Comparison of ENCODE assay signal across 28 cellular contexts in genomic region chr6:55652429-55652828, GRCh38.
"Had no signal": no experiment of that assay in that cellular context is flagged by ENCODE, and none has a peak within 500 bp of the region (broad histone marks: within the 10 kb centered on the region; RNA-seq: fewer than 3 reads in every experiment).

No MANE protein-coding gene starts in this region.

- H3K9me3 ChIP-seq: ascending aorta, body of pancreas, Peyer's patch, SJCRH30 had no signal

- H3K27ac ChIP-seq: ascending aorta, body of pancreas, Peyer's patch, RWPE1, SJCRH30 had no signal

- DNase-seq: activated B cell treated with CpG ODN at 0.5 μM for 24 hours; activated CD4-positive, alpha-beta T cell treated with anti-CD3 and anti-CD28 coated beads for 1 hour; activated CD4-positive, alpha-beta T cell treated with anti-CD3 and anti-CD28 coated beads, Interleukin-2, amount 10 ng/mL, durations not matched to agents 24 days and 14 days; activated CD4-positive, alpha-beta T cell treated with anti-CD3 and anti-CD28 coated beads, Interleukin-2, amount 50 U/mL, for 48 hours; activated CD8-positive, alpha-beta memory T cell treated with anti-CD3 and anti-CD28 coated beads, Interleukin-2, amount 10 ng/mL, durations not matched to agents 7 days and 5 days; activated effector memory CD4-positive, alpha-beta T cell treated with anti-CD3 and anti-CD28 coated beads, Interleukin-2, amount 50 U/mL, for 16 hours; activated naive CD4-positive, alpha-beta T cell treated with Interleukin-2 at 50 U/mL for 16 hours; activated T-cell treated with anti-CD3 and anti-CD28 coated beads, Interleukin-2, amount 50 U/mL, for 24 hours; amniotic stem cell; body of pancreas; central memory CD4-positive, alpha-beta T cell; Karpas-422; NCI-H1105 treated with DMSO at 0.1 percent for 48 hours; NCI-H1436 treated with DMSO at 0.1 percent for 48 hours; NCI-H187; NCI-H2081; NCI-H446 treated with DMSO at 0.1 percent for 48 hours; NCI-H524 treated with DMSO at 0.1 percent for 48 hours; NCI-H82; NK-92 treated with Interleukin-12 subunit alpha and Interleukin-12 subunit beta, amount 100 ng/mL, for 24 hours; Peyer's patch; Right ventricle myocardium superior; SJCRH30; T-helper 17 cell; T-helper 9 cell had no signal

- H3K4me3 ChIP-seq: ascending aorta, body of pancreas, K562, Peyer's patch, SJCRH30 had no signal

- H3K4me1 ChIP-seq: ascending aorta, body of pancreas, Peyer's patch, SJCRH30 had no signal

- H3K27me3 ChIP-seq: ascending aorta, body of pancreas, Peyer's patch, SJCRH30 had no signal

- H3K36me3 ChIP-seq: ascending aorta, Peyer's patch, SJCRH30 had no signal
